In genomic region chr2:1816414-1816911, GRCh38 we compare ENCODE assay signal across 10 cellular contexts.
DNase-seq lines count a peak whose midpoint lies in the region; ATAC-seq and TF ChIP-seq lines count a peak whose summit lies in the region.
"Had no signal": no experiment of that assay in that cellular context is flagged by ENCODE, and none has a peak within 500 bp of the region (broad histone marks: within the 10 kb centered on the region; RNA-seq: fewer than 3 reads in every experiment).

No MANE protein-coding gene starts in this region.

- no peaks in the 10 kb centered on the region for H3K79me2 ChIP-seq in osteoblast (ENCODE audit: insufficient read depth, low read length)

- ATAC-seq in WTC11, result no peak
- ATAC-seq in HG03039 (IDR thresholded peaks at IDR 0.05; ENCODE audit: unreplicated experiment), result no peak
- ATAC-seq: activated CD8-positive, alpha-beta memory T cell treated with anti-CD3 and anti-CD28 coated beads, Interleukin-2, amount 10 ng/mL, durations not matched to agents 7 days and 5 days had no signal

- H3K4me3 ChIP-seq in osteoblast (ENCODE audit: insufficient read depth, low read length) (no peak overlapping the region), urinary bladder (ENCODE audit: low read depth, low read length) (no peak overlapping the region)

- H3K27ac Mint-ChIP-seq in WTC11, result no peak overlapping the region
- H3K27ac Mint-ChIP-seq in activated naive CD4-positive, alpha-beta T cell treated with anti-CD3 and anti-CD28 coated beads for 36 hours, result no peak overlapping the region
- H3K27ac Mint-ChIP-seq: activated CD8-positive, alpha-beta memory T cell treated with anti-CD3 and anti-CD28 coated beads, Interleukin-2, amount 10 ng/mL, durations not matched to agents 7 days and 5 days; T-helper 1 cell treated with Interleukin-12 subunit alpha and Interleukin-12 subunit beta and Interleukin-4 antibody, amounts not matched to agents 30 μg/mL and 1 μg/mL, for 36 hours had no signal

- H3K4me1 Mint-ChIP-seq in WTC11, result peaks cover 22% of the 10 kb centered on the region
- no peaks in the 10 kb centered on the region for H3K4me1 Mint-ChIP-seq in activated naive CD4-positive, alpha-beta T cell treated with anti-CD3 and anti-CD28 coated beads for 36 hours (ENCODE audit: low read depth)
- H3K4me1 Mint-ChIP-seq: activated CD8-positive, alpha-beta memory T cell treated with anti-CD3 and anti-CD28 coated beads, Interleukin-2, amount 10 ng/mL, durations not matched to agents 7 days and 5 days had no signal

- no peak for DNase-seq in WTC11 (ENCODE audit: low spot score)
- peak; percentile 36 for DNase-seq in globus pallidus (ENCODE audit: low spot score)
- DNase-seq in osteoblast (ENCODE audit: insufficient read length, low spot score, missing footprints), result peak; percentile 69
- DNase-seq in activated naive CD4-positive, alpha-beta T cell treated with anti-CD3 and anti-CD28 coated beads for 36 hours, result no peak
- no peak for DNase-seq in hepatic stellate cell (ENCODE audit: low spot score)
- DNase-seq: activated CD8-positive, alpha-beta memory T cell treated with anti-CD3 and anti-CD28 coated beads, Interleukin-2, amount 10 ng/mL, durations not matched to agents 7 days and 5 days; stimulated activated CD4-positive, alpha-beta T cell treated with anti-CD3 and anti-CD28 coated beads, Interleukin-4, amount 100 ng/mL, for 4 hours had no signal

- intact Hi-C loops in activated naive CD4-positive, alpha-beta T cell treated with anti-CD3 and anti-CD28 coated beads for 36 hours (cut with micrococcal nuclease), result no loop called here

- peaks cover 10% of the 10 kb centered on the region for H3K4me1 ChIP-seq in osteoblast (ENCODE audit: insufficient read depth, low read length)
- no peaks in the 10 kb centered on the region for H3K4me1 ChIP-seq in urinary bladder (ENCODE audit: insufficient read depth)

- peak overlapping the region; percentile 7 for H2AFZ ChIP-seq in osteoblast (ENCODE audit: low read length)

- CTCF ChIA-PET in WTC11 (lab: Charles Lee), result interaction anchor here (0.8 to 2.5 kb wide), 8 partner anchors 9 to 266 kb away, joined by 3 to 17 read pairs (median 8); no protein-coding TSS in a partner anchor
- CTCF ChIA-PET in activated naive CD4-positive, alpha-beta T cell treated with anti-CD3 and anti-CD28 coated beads for 36 hours (lab: Charles Lee), result interaction anchor here (0.7 kb wide), 1 partner anchor 9 kb away, joined by 3 read pairs; no protein-coding TSS in a partner anchor

- H4K20me1 ChIP-seq in osteoblast (ENCODE audit: insufficient read depth, low read length), result no peaks in the 10 kb centered on the region

- H3K27me3 Mint-ChIP-seq in WTC11 (ENCODE audit: low read depth), result peaks cover 5% of the 10 kb centered on the region
- peaks cover 7% of the 10 kb centered on the region for H3K27me3 Mint-ChIP-seq in activated naive CD4-positive, alpha-beta T cell treated with anti-CD3 and anti-CD28 coated beads for 36 hours (ENCODE audit: low read depth)
- H3K27me3 Mint-ChIP-seq: activated CD8-positive, alpha-beta memory T cell treated with anti-CD3 and anti-CD28 coated beads, Interleukin-2, amount 10 ng/mL, durations not matched to agents 7 days and 5 days had no signal

- WGBS in urinary bladder, result 40% methylated on average over 19 of the region's 19 CpGs

- H3K4me2 ChIP-seq in osteoblast (ENCODE audit: insufficient read depth, low read length), result peak overlapping the region; percentile 73

- no peaks in the 10 kb centered on the region for H3K9me3 ChIP-seq in osteoblast (ENCODE audit: low read depth, low read length)

- no peak for TF ChIP-seq CTCF in WTC11 (IDR thresholded peaks at IDR 0.05)
- no peak for TF ChIP-seq CTCF in osteoblast (IDR thresholded peaks at IDR 0.05; ENCODE audit: extremely low read depth, low read depth, low read length)

- H3K36me3 ChIP-seq in osteoblast (ENCODE audit: insufficient read depth, low read length), result no peaks in the 10 kb centered on the region
- no peaks in the 10 kb centered on the region for H3K36me3 ChIP-seq in urinary bladder (ENCODE audit: insufficient read depth)

- no peaks in the 10 kb centered on the region for H3K9me3 Mint-ChIP-seq in WTC11
- H3K9me3 Mint-ChIP-seq in activated naive CD4-positive, alpha-beta T cell treated with anti-CD3 and anti-CD28 coated beads for 36 hours, result no peaks in the 10 kb centered on the region
- H3K9me3 Mint-ChIP-seq: T-helper 1 cell treated with Interleukin-12 subunit alpha and Interleukin-12 subunit beta and Interleukin-4 antibody, amounts not matched to agents 30 μg/mL and 1 μg/mL, for 36 hours had no signal

- H3K27ac ChIP-seq in osteoblast (ENCODE audit: low read depth, low read length) (peak overlapping the region; percentile 95), urinary bladder (ENCODE audit: low read depth) (peak overlapping the region; percentile 71)

- no peaks in the 10 kb centered on the region for H3K27me3 ChIP-seq in osteoblast (ENCODE audit: insufficient read depth, low read length)

- no peaks in the 10 kb centered on the region for H3K36me3 Mint-ChIP-seq in WTC11
- no peaks in the 10 kb centered on the region for H3K36me3 Mint-ChIP-seq in activated naive CD4-positive, alpha-beta T cell treated with anti-CD3 and anti-CD28 coated beads for 36 hours (ENCODE audit: low read depth)
- H3K36me3 Mint-ChIP-seq: activated CD8-positive, alpha-beta memory T cell treated with anti-CD3 and anti-CD28 coated beads, Interleukin-2, amount 10 ng/mL, durations not matched to agents 7 days and 5 days had no signal

- H3K4me3 Mint-ChIP-seq in WTC11, result no peak overlapping the region
- no peak overlapping the region for H3K4me3 Mint-ChIP-seq in activated naive CD4-positive, alpha-beta T cell treated with anti-CD3 and anti-CD28 coated beads for 36 hours
- H3K4me3 Mint-ChIP-seq: activated CD8-positive, alpha-beta memory T cell treated with anti-CD3 and anti-CD28 coated beads, Interleukin-2, amount 10 ng/mL, durations not matched to agents 7 days and 5 days; T-helper 1 cell treated with Interleukin-12 subunit alpha and Interleukin-12 subunit beta and Interleukin-4 antibody, amounts not matched to agents 30 μg/mL and 1 μg/mL, for 36 hours had no signal

- POLR2A ChIA-PET in WTC11 (lab: Charles Lee), result no interaction called here

TF ChIP-seq in WTC11, 78 proteins besides CTCF, POLR2A, EP300 and RAD21:
- TF ChIP-seq ZSCAN18 (CRISPR knock-in tag; IDR thresholded peaks at IDR 0.05), result no peak
- TF ChIP-seq ZNF423 (CRISPR knock-in tag; IDR thresholded peaks at IDR 0.05), result 0 out of 2 replicates have a peak, but pooled peaks have one; percentile 35
- no peak for TF ChIP-seq JUN (CRISPR knock-in tag; IDR thresholded peaks at IDR 0.05)

Comparison
In these comparisons a context has a peak if more than half of its experiments do, and no peak if none do; other contexts are left out.
1. DNase-seq: peak in globus pallidus (single experiment) and osteoblast (single experiment); none in WTC11 (single experiment), activated naive CD4-positive, alpha-beta T cell treated with anti-CD3 and anti-CD28 coated beads for 36 hours (single experiment) and hepatic stellate cell (single experiment).